In the genomic region with DNA sequence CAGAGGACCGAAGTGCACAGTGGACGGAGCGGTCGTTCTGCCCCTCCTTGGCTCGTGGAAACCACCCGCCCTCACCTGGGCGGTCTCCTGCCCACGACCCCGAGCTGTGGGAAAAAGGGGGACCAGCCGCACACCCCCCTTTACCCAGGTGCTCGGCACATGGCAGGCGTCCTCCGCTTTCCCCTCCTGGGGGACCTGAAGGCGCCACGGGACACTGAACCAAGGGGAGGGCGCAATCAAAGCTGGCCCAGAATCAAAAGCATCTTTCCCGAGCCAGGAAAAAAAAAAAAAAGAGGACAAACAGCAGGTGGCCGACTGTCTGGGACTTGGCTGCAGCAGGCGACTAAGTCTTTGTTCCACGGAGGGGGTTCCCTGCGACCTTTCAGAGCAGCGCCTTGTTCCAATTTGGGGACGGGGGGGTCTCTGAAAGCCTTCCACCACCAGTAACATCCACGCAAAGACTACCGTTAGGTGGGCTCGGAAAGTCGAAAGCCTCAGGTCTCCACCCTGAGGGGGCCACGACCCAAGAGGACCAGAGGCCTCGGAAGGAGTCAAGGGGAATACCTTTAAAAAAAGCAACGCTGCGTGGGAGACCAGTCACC, we compare ENCODE assay signal across 8 cellular contexts. TPM values are rescaled to one million over a fixed set of nuclear protein-coding genes. Genes with fewer than 3 reads are reported as not detected.
DNase-seq lines count a peak whose midpoint lies in the region; ATAC-seq and TF ChIP-seq lines count a peak whose summit lies in the region.

No MANE protein-coding gene starts in this region.

- H3K27me3 ChIP-seq in PC-3 (ENCODE audit: low read length) (no peaks in the 10 kb centered on the region), duodenal mucosa (ENCODE audit: control insufficient read depth in 1 of 2, insufficient read depth in 2 of 2, low read length in 2 of 2) (no peaks in the 10 kb centered on the region)
- H3K27me3 ChIP-seq in naive thymus-derived CD4-positive, alpha-beta T cell (ENCODE audit: control insufficient read depth in 2 of 2, insufficient read depth in 2 of 2, low read length in 2 of 2): no peaks in the 10 kb centered on the region

- intact Hi-C loops in PC-3 (cut with micrococcal nuclease): no loop called here
- intact Hi-C loops in naive thymus-derived CD4-positive, alpha-beta T cell (cut with micrococcal nuclease): loop anchor here (1.0 to 5.0 kb wide), 8 partner anchors 14 to 314 kb away; partner anchors contain the start of genes DAZAP1 (in 2 of the 2), UQCR11 (in 2 of the 2), FAM174C (in 1 of the 2) and MEX3D (in 1 of the 2)

- BruUV-seq in PC-3 (replicated peaks; lab: Mats Ljungman, UMichigan): TSS peak; percentile 67

- POLR2A ChIA-PET in PC-3 (lab: Charles Lee; ENCODE audit: unreplicated experiment): no interaction called here
- POLR2A ChIA-PET in naive thymus-derived CD4-positive, alpha-beta T cell (lab: Charles Lee): interaction anchor here (0.5 to 2.0 kb wide), 4 partner anchors 14 to 61 kb away, joined by 3 to 11 read pairs (median 4); partner anchors contain the start of genes TCF3 and UQCR11

- H3F3A ChIP-seq in PC-3 (ENCODE audit: low read length, unreplicated experiment): no peaks in the 10 kb centered on the region

- no peaks in the 10 kb centered on the region for H3K27me3 Mint-ChIP-seq in naive thymus-derived CD4-positive, alpha-beta T cell

- no peaks in the 10 kb centered on the region for H3K36me3 Mint-ChIP-seq in naive thymus-derived CD4-positive, alpha-beta T cell

- H3K4me1 Mint-ChIP-seq in naive thymus-derived CD4-positive, alpha-beta T cell: peaks cover 11 to 22% (median 17%) of the 10 kb centered on the region in 7 donors

- no peaks in the 10 kb centered on the region for H4K20me1 ChIP-seq in PC-3 (ENCODE audit: low read length)

- H3K36me3 ChIP-seq in PC-3 (ENCODE audit: low read depth, low read length): no peaks in the 10 kb centered on the region
- H3K36me3 ChIP-seq in duodenal mucosa (ENCODE audit: control insufficient read depth in 1 of 2, insufficient read depth in 2 of 2, low read length in 2 of 2): peaks cover 0 to 5% of the 10 kb centered on the region in 2 donors
- peaks cover 0 to 7% (median 0%) of the 10 kb centered on the region in 3 experiments for H3K36me3 ChIP-seq in naive thymus-derived CD4-positive, alpha-beta T cell (ENCODE audit: control insufficient read depth in 2 of 3, insufficient read depth in 3 of 3, low read length in 3 of 3)

- H3K9me3 Mint-ChIP-seq in naive thymus-derived CD4-positive, alpha-beta T cell: no peaks in the 10 kb centered on the region

- H3K4me3 ChIP-seq in PC-3 (ENCODE audit: low read length) (peak overlapping the region; percentile 96), duodenal mucosa (ENCODE audit: low read depth in 1 of 2, low read length in 2 of 2) (peak overlapping the region; percentile 82 to 85)
- H3K4me3 ChIP-seq in naive thymus-derived CD4-positive, alpha-beta T cell (ENCODE audit: low read length): peak overlapping the region; percentile 75

- H3K4me1 ChIP-seq in PC-3 (ENCODE audit: insufficient read depth, low read length): 0 out of 2 replicates have a peak, but pooled peaks cover 12% of the 10 kb centered on the region
- peaks cover 19 to 24% of the 10 kb centered on the region in 2 donors for H3K4me1 ChIP-seq in duodenal mucosa (ENCODE audit: control insufficient read depth in 1 of 2, insufficient read depth in 2 of 2, low read length in 2 of 2)
- peaks cover 10 to 16% of the 10 kb centered on the region in 2 donors for H3K4me1 ChIP-seq in naive thymus-derived CD4-positive, alpha-beta T cell (ENCODE audit: control insufficient read depth in 2 of 2, insufficient read depth in 2 of 2, low read length in 2 of 2)

- H3K27ac ChIP-seq in PC-3 (ENCODE audit: low read length): peak overlapping the region; percentile 86
- H3K27ac ChIP-seq in duodenal mucosa (ENCODE audit: low read depth, low read length): peak overlapping the region; percentile 94
- peak overlapping the region; percentile 99 for H3K27ac ChIP-seq in naive thymus-derived CD4-positive, alpha-beta T cell (ENCODE audit: low read depth, low read length)

- 0 out of 2 replicates have a peak overlapping the region, but pooled peaks have one; percentile 38 for H2AFZ ChIP-seq in PC-3 (ENCODE audit: low read length)

- peak overlapping the region; percentile 100 for H3K9ac ChIP-seq in PC-3 (ENCODE audit: low read length)
- peak overlapping the region; percentile 84 to 90 for H3K9ac ChIP-seq in duodenal mucosa (ENCODE audit: low read depth in 1 of 2, low read length in 2 of 2)

- TF ChIP-seq CTCF in PC-3 (conservative IDR thresholded peaks at IDR 0.05; ENCODE audit: low read depth, low read length): no peak

- CTCF ChIA-PET in PC-3 (lab: Charles Lee): interaction anchor here (0.9 to 1.0 kb wide), 2 partner anchors 45 to 82 kb away, joined by 3 read pairs; no protein-coding TSS in a partner anchor
- CTCF ChIA-PET in naive thymus-derived CD4-positive, alpha-beta T cell (lab: Charles Lee): interaction anchor here (0.7 to 0.9 kb wide), 3 partner anchors 49 to 703 kb away, joined by 3 read pairs; no protein-coding TSS in a partner anchor

- H3K27ac Mint-ChIP-seq in naive thymus-derived CD4-positive, alpha-beta T cell: peak overlapping the region; percentile 33 to 95 (median 91)

- peak overlapping the region; percentile 84 to 92 (median 88) for H3K4me3 Mint-ChIP-seq in naive thymus-derived CD4-positive, alpha-beta T cell

- no peaks in the 10 kb centered on the region for H3K9me3 ChIP-seq in PC-3 (ENCODE audit: low read length)
- no peaks in the 10 kb centered on the region for H3K9me3 ChIP-seq in duodenal mucosa (ENCODE audit: control insufficient read depth in 1 of 2, low read length in 2 of 2)
- no peaks in the 10 kb centered on the region for H3K9me3 ChIP-seq in naive thymus-derived CD4-positive, alpha-beta T cell (ENCODE audit: control insufficient read depth in 2 of 3, low read length in 3 of 3)

- DNase-seq in activated effector memory CD4-positive, alpha-beta T cell treated with anti-CD3 and anti-CD28 coated beads, Interleukin-2, amount 50 U/mL, for 16 hours: peak; percentile 70
- no peak for DNase-seq in activated effector memory CD4-positive, alpha-beta T cell treated with Interleukin-2 at 50 U/mL for 16 hours
- DNase-seq in PC-3 (no peak), NCI-H2196 (lab: John Stamatoyannopoulos, UW; ENCODE audit: unreplicated experiment) (no peak), NCI-H187 treated with DMSO at 0.1 percent for 48 hours (lab: John Stamatoyannopoulos, UW) (no peak)
- DNase-seq in naive thymus-derived CD4-positive, alpha-beta T cell: peak in 2 of 9 donors; percentile 35
- no peak for DNase-seq in activated CD4-positive, CD25-positive, alpha-beta regulatory T cell treated with anti-CD3 and anti-CD28 coated beads, Interleukin-2, amount 50 U/mL, for 72 hours

- ATAC-seq in PC-3: no peak
- ATAC-seq in naive thymus-derived CD4-positive, alpha-beta T cell: no peak

- H3K79me2 ChIP-seq in PC-3 (ENCODE audit: low read length): peaks cover 43% of the 10 kb centered on the region

- no peaks in the 10 kb centered on the region for H3K9me2 ChIP-seq in PC-3 (replicated peaks; ENCODE audit: low read length)

- H3K4me2 ChIP-seq in PC-3 (ENCODE audit: low read length): peak overlapping the region; percentile 97

RNA-seq across cellular contexts. Expression of gene MBD3, which starts 1.1 kb away (rescaled TPM):
- 131 and 164 TPM in 2 replicates for total RNA-seq in PC-3 (2014; rRNA removed)
- total RNA-seq in naive thymus-derived CD4-positive, alpha-beta T cell: 10 to 100 TPM; 50.1 to 87.8 (median 64.6) TPM
- 10 to 100 TPM in 1 of 2 donors, 1 to 10 TPM in 1; 9.1 to 23.1 TPM for polyA plus RNA-seq in naive thymus-derived CD4-positive, alpha-beta T cell

RNA-seq across cellular contexts. Expression of gene UQCR11, which starts 13.7 kb away (rescaled TPM):
- 148 and 157 TPM in 2 replicates for total RNA-seq in PC-3 (2014; rRNA removed)
- total RNA-seq in naive thymus-derived CD4-positive, alpha-beta T cell: 100 to 1,000 TPM in 4 of 5 experiments, 10 to 100 TPM in 1; 94.3 to 170 (median 123) TPM
- polyA plus RNA-seq in naive thymus-derived CD4-positive, alpha-beta T cell: 100 to 1,000 TPM; 292 to 606 TPM

RNA-seq across cellular contexts. Expression of gene MEX3D, which starts 23.4 kb away (rescaled TPM):
- 64.0 and 89.2 TPM in 2 replicates for total RNA-seq in PC-3 (2014; rRNA removed)
- 1 to 10 TPM; 2.1 to 8.3 (median 2.3) TPM for total RNA-seq in naive thymus-derived CD4-positive, alpha-beta T cell
- not detected for polyA plus RNA-seq in naive thymus-derived CD4-positive, alpha-beta T cell
